1 cellular context compared by ENCODE assay signal in genomic region chr11:27698872-27699241, GRCh38.
TF ChIP-seq lines count a peak whose summit lies in the region.

No MANE protein-coding gene starts in this region.

TF ChIP-seq in H1, 55 proteins besides CTCF, POLR2A, EP300 and RAD21 (continued from another document):
- TF ChIP-seq GABPA (IDR thresholded peaks at IDR 0.05; ENCODE audit: borderline replicate concordance, insufficient read depth, low read length) (no peak), YY1 (IDR thresholded peaks at IDR 0.05; ENCODE audit: low read depth, low read length) (0 out of 2 replicates have a peak, but pooled peaks have one; percentile 6), CHD1 (IDR thresholded peaks at IDR 0.05; ENCODE audit: low read depth, low read length) (no peak), JUND (IDR thresholded peaks at IDR 0.05; ENCODE audit: low read length) (no peak), ATF2 (IDR thresholded peaks at IDR 0.05; ENCODE audit: low read length) (no peak), SRF (IDR thresholded peaks at IDR 0.05; ENCODE audit: low read depth, low read length) (0 out of 2 replicates have a peak, but pooled peaks have one; percentile 25), ASH2L (IDR thresholded peaks at IDR 0.05; ENCODE audit: low read length) (no peak), RBBP5 (IDR thresholded peaks at IDR 0.05; ENCODE audit: borderline replicate concordance, low read depth, low read length) (peak; percentile 69; the same call in 1 of the 2 replicates), SAP30 (IDR thresholded peaks at IDR 0.05; ENCODE audit: insufficient read depth, insufficient replicate concordance, low read length) (no peak), CHD2 (IDR thresholded peaks at IDR 0.05; ENCODE audit: low read length) (peak; percentile 55; the same call in 1 of the 2 replicates), SP1 (IDR thresholded peaks at IDR 0.05; ENCODE audit: low read depth, low read length) (0 out of 2 replicates have a peak, but pooled peaks have one; percentile 29), MAFK (IDR thresholded peaks at IDR 0.05; ENCODE audit: low read depth, low read length) (no peak)
